ENCODE assay signal across 8 cellular contexts in the genomic region with DNA sequence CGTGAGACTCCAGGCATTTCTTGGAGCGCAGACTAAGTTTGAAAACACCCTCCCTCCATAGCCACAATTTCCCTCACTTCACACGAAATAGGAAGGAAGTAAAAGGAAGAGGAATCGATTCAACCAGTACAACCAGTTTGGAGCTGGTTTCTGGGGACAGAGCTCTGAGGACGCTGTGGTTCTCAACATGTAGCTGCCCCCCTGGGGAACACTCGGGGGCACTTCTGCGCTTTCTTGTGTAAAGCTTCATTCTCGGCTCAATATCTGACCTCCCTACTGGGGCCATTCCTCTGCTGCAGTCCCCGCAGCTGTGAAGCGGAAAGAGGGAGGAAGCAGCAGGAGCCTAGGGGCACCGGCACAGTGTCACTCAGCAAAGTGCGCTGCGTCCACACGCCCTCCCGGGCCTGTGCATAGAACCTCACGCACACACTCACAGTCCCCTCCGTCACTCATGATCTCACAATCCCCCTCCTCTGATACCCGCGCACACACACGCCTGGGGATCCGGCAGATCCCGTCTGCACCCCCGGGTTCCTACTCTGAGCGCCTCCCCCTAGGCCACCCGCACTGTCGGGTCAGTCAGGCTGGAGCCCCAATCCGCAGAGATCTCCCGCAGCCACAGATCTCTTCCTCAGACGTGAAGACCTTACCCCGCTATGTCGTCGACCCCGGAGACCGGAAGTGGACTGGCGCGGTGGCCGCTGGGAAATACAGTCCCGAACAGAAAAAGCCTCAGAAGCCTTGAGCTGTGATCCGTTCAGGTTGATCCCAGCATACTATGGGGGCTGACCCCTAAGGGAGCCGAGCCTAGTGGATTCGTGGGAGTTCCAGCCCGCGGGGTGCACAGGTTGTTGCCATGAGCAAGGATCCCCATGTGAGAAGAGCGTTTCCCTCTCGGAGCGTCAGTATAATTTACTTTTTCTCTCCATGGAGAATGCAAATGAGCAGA. TPM values are rescaled to one million over a fixed set of nuclear protein-coding genes. Genes with fewer than 3 reads are reported as not detected.
DNase-seq lines count a peak whose midpoint lies in the region; ATAC-seq and TF ChIP-seq lines count a peak whose summit lies in the region.

A gene (minus strand): TSS at position 688 of the 949 bp plus-strand sequence. CDS start 6,190 bp downstream, outside the sequence.

- intact Hi-C loops in breast epithelium (cut with DNase I; ENCODE audit: low total_unique reads) = no loop called here

- no peaks in the 10 kb centered on the region for H3K9me3 ChIP-seq in breast epithelium
- H3K9me3 ChIP-seq in iPS-18c (ENCODE audit: control insufficient read depth, insufficient read depth, low read length) = no peaks in the 10 kb centered on the region
- H3K9me3 ChIP-seq in skeletal muscle satellite cell (replicated peaks; ENCODE audit: low read length) = no peaks in the 10 kb centered on the region

- H3K4me2 ChIP-seq in skeletal muscle satellite cell (ENCODE audit: low read length) = peak within 1 kb of the TSS; percentile 88

- no peak for TF ChIP-seq CTCF in WI38 (IDR thresholded peaks at IDR 0.05; ENCODE audit: low read depth, low read length)
- no peak for TF ChIP-seq CTCF in breast epithelium (IDR thresholded peaks at IDR 0.05)

- H3K36me3 ChIP-seq in breast epithelium = no peaks in the 10 kb centered on the region
- no peaks in the 10 kb centered on the region for H3K36me3 ChIP-seq in skeletal muscle satellite cell (ENCODE audit: insufficient read depth, low read length)

- peaks cover 0 to 2% of the 10 kb centered on the region in 2 donors for H3K4me1 ChIP-seq in breast epithelium
- H3K4me1 ChIP-seq in skeletal muscle satellite cell (ENCODE audit: control insufficient read depth, insufficient read depth, low read length) = peaks cover 17% of the 10 kb centered on the region

- DNase-seq in NCI-H2196 (lab: John Stamatoyannopoulos, UW; ENCODE audit: unreplicated experiment) (peak; percentile 49), breast epithelium (ENCODE audit: low spot score in 2 of 2) (peak; percentile 31 to 57)

- peak within 1 kb of the TSS; percentile 92 for H3K9ac ChIP-seq in skeletal muscle satellite cell (ENCODE audit: low read depth, low read length)

- ATAC-seq in GM18498 (IDR thresholded peaks at IDR 0.05; ENCODE audit: unreplicated experiment) (peak; percentile 84), HG03060 (IDR thresholded peaks at IDR 0.05; ENCODE audit: low read depth, unreplicated experiment) (peak; percentile 66), GM18858 (IDR thresholded peaks at IDR 0.05; ENCODE audit: unreplicated experiment) (no peak)

- no peaks in the 10 kb centered on the region for H3K27me3 ChIP-seq in breast epithelium
- peaks cover 8% of the 10 kb centered on the region for H3K27me3 ChIP-seq in skeletal muscle satellite cell (ENCODE audit: control insufficient read depth, insufficient read depth, low read length)

- peak within 1 kb of the TSS; percentile 91 for H3K4me3 ChIP-seq in WI38 (ENCODE audit: low read depth, low read length)
- H3K4me3 ChIP-seq in breast epithelium = peak within 1 kb of the TSS; percentile 73 to 88 (median 76)
- peak within 1 kb of the TSS; percentile 96 for H3K4me3 ChIP-seq in iPS-18c (ENCODE audit: insufficient read depth, low read depth, low read length)
- H3K4me3 ChIP-seq in skeletal muscle satellite cell (ENCODE audit: low read length) = peak within 1 kb of the TSS; percentile 92

- TF ChIP-seq POLR2A in breast epithelium (IDR thresholded peaks at IDR 0.05) = no peak

- H3K27ac ChIP-seq in breast epithelium = peak within 1 kb of the TSS; percentile 86 to 97

RNA-seq across cellular contexts. Expression of the gene that starts here (rescaled TPM):
- 10 to 100 TPM in 2 of 3 donors, 1 to 10 TPM in 1; 6.2 to 26.8 (median 14.4) TPM for total RNA-seq in breast epithelium
- 14.0 and 15.5 TPM in 2 replicates for total RNA-seq in skeletal muscle satellite cell (2012; rRNA removed)
